Comparison of ENCODE assay signal across 14 cellular contexts in the genomic region with DNA sequence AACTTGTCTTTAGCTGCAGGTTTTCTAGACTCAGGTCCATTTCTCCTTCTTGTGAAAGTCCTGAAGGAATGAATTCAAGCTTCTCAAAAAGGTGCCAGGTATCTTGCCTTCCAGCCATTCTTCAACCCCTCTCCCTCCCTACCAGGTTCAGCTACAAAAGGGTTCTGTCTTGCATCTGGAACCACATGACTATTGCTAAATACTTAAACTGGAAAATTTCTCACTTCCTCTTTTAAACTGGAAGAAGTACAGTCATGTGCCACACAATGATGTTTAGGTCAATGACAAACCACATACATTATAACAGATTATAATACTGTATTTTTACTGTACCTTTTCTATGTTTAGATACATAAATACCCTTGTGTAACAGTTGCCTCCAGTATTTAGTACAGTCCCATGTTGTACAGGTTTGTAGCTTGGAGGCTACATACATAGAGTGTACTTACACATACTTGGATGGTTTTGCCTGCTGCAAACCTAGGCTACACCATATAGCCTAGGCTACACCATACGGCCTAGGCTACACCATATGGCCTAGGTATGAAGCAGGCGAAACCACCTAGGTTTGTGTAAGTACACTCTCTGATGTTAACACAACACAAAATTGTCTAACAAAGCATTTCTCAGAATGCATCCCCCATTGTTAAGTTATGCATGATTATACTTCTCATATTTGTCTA.
DNase-seq lines count a peak whose midpoint lies in the region; ATAC-seq and TF ChIP-seq lines count a peak whose summit lies in the region.
"Had no signal": no experiment of that assay in that cellular context is flagged by ENCODE, and none has a peak within 500 bp of the region (broad histone marks: within the 10 kb centered on the region; RNA-seq: fewer than 3 reads in every experiment).

No MANE protein-coding gene starts in this region.

- no peak for TF ChIP-seq CTCF in choroid plexus epithelial cell (conservative IDR thresholded peaks at IDR 0.05; ENCODE audit: low read depth, low read length)
- no peak for TF ChIP-seq CTCF in activated CD8-positive, alpha-beta T cell treated with anti-CD3 and anti-CD28 coated beads for 36 hours (IDR thresholded peaks at IDR 0.05)

- no peaks in the 10 kb centered on the region for H3K4me1 ChIP-seq in aorta (ENCODE audit: control insufficient read depth in 1 of 2, insufficient read depth in 2 of 2, low read length in 2 of 2)

- CTCF ChIA-PET in activated CD8-positive, alpha-beta T cell treated with anti-CD3 and anti-CD28 coated beads for 36 hours (lab: Charles Lee), result interaction anchor here (0.8 to 1.1 kb wide), 2 partner anchors 83 to 122 kb away, joined by 3 read pairs; no protein-coding TSS in a partner anchor

- H3K4me3 Mint-ChIP-seq in activated CD8-positive, alpha-beta T cell treated with anti-CD3 and anti-CD28 coated beads for 36 hours, result no peak overlapping the region
- H3K4me3 Mint-ChIP-seq: CD8-positive, alpha-beta memory T cell had no signal

- no peaks in the 10 kb centered on the region for H3K9me3 Mint-ChIP-seq in activated CD8-positive, alpha-beta T cell treated with anti-CD3 and anti-CD28 coated beads for 36 hours
- H3K9me3 Mint-ChIP-seq: CD8-positive, alpha-beta memory T cell had no signal

- H3K36me3 ChIP-seq in aorta (ENCODE audit: control insufficient read depth in 1 of 2, insufficient read depth in 2 of 2, low read length in 1 of 2), result no peaks in the 10 kb centered on the region
- H3K36me3 ChIP-seq: breast epithelium had no signal

- ATAC-seq in GM21447 (IDR thresholded peaks at IDR 0.05; ENCODE audit: unreplicated experiment) (peak; percentile 74), HG03571 (IDR thresholded peaks at IDR 0.05; ENCODE audit: unreplicated experiment) (peak; percentile 83), left ventricle myocardium superior (no peak), aorta (ENCODE audit: low FRiP score) (no peak)
- ATAC-seq in activated CD8-positive, alpha-beta T cell treated with anti-CD3 and anti-CD28 coated beads for 36 hours, result no peak
- ATAC-seq: activated CD4-positive, CD25-positive, alpha-beta regulatory T cell treated with anti-CD3 and anti-CD28 coated beads, Interleukin-2, amount 50 U/mL, for 24 hours had no signal

- H3K4me3 ChIP-seq in choroid plexus epithelial cell (ENCODE audit: low read depth, low read length) (no peak overlapping the region), aorta (ENCODE audit: low read length in 2 of 2) (no peak overlapping the region)
- H3K4me3 ChIP-seq: breast epithelium, GM23248, hepatocyte had no signal

- H3K27me3 ChIP-seq in aorta (ENCODE audit: control insufficient read depth in 1 of 2, insufficient read depth in 2 of 2, low read length in 1 of 2), result no peaks in the 10 kb centered on the region
- H3K27me3 ChIP-seq: breast epithelium, hepatocyte had no signal

- no peaks in the 10 kb centered on the region for H3K9me3 ChIP-seq in aorta (ENCODE audit: control insufficient read depth, low read length)
- H3K9me3 ChIP-seq: breast epithelium had no signal

- POLR2A ChIA-PET in activated CD8-positive, alpha-beta T cell treated with anti-CD3 and anti-CD28 coated beads for 36 hours (lab: Charles Lee), result interaction anchor here (0.6 to 0.7 kb wide), 2 partner anchors 11 to 225 kb away, joined by 3 read pairs; no protein-coding TSS in a partner anchor

- no peak overlapping the region for H3K27ac Mint-ChIP-seq in activated CD8-positive, alpha-beta T cell treated with anti-CD3 and anti-CD28 coated beads for 36 hours
- H3K27ac Mint-ChIP-seq: CD8-positive, alpha-beta memory T cell had no signal

- H3K27ac ChIP-seq in aorta (ENCODE audit: low read depth in 1 of 2, low read length in 2 of 2), result no peak overlapping the region
- H3K27ac ChIP-seq: GM23248 had no signal

- no peaks in the 10 kb centered on the region for H3K27me3 Mint-ChIP-seq in activated CD8-positive, alpha-beta T cell treated with anti-CD3 and anti-CD28 coated beads for 36 hours

- H3K36me3 Mint-ChIP-seq in activated CD8-positive, alpha-beta T cell treated with anti-CD3 and anti-CD28 coated beads for 36 hours (ENCODE audit: low read depth), result peaks cover 8% of the 10 kb centered on the region

- 94 to 98% methylated on average over 2 of the region's 2 CpGs for WGBS in aorta, 2 donors

- DNase-seq in COLO829 (ENCODE audit: low spot score) (peak; percentile 45), choroid plexus epithelial cell (ENCODE audit: low read depth) (peak; percentile 19), left ventricle myocardium superior (no peak), aorta (no peak)
- DNase-seq in activated CD8-positive, alpha-beta T cell treated with anti-CD3 and anti-CD28 coated beads for 36 hours, result no peak
- DNase-seq in activated naive CD4-positive, alpha-beta T cell (lab: John Stamatoyannopoulos, UW), result no peak
- DNase-seq: CD8-positive, alpha-beta memory T cell; GM23248; nucleus accumbens had no signal

- intact Hi-C loops in activated CD8-positive, alpha-beta T cell treated with anti-CD3 and anti-CD28 coated beads for 36 hours (cut with micrococcal nuclease), result no loop called here
- intact Hi-C loops in left ventricle myocardium superior (cut with micrococcal nuclease) (no loop called here), aorta (cut with DNase I) (no loop called here)

- peaks cover 4% of the 10 kb centered on the region for H3K4me1 Mint-ChIP-seq in activated CD8-positive, alpha-beta T cell treated with anti-CD3 and anti-CD28 coated beads for 36 hours (ENCODE audit: low read depth)
- H3K4me1 Mint-ChIP-seq: CD8-positive, alpha-beta memory T cell had no signal

Comparison
In these comparisons a context has a peak if more than half of its experiments do, and no peak if none do; other contexts are left out.
1. DNase-seq: peak in COLO829 (single experiment) and choroid plexus epithelial cell (single experiment); none in activated CD8-positive, alpha-beta T cell treated with anti-CD3 and anti-CD28 coated beads for 36 hours (single experiment), activated naive CD4-positive, alpha-beta T cell (0 of 4), left ventricle myocardium superior (single experiment) and aorta (0 of 2).
2. ATAC-seq: peak in GM21447 (single experiment) and HG03571 (single experiment); none in activated CD8-positive, alpha-beta T cell treated with anti-CD3 and anti-CD28 coated beads for 36 hours (single experiment), left ventricle myocardium superior (single experiment) and aorta (single experiment).